Comparison of ENCODE assay signal across 12 cellular contexts in genomic region chr16:58102665-58103427, GRCh38. TPM values are rescaled to one million over a fixed set of nuclear protein-coding genes. Genes with fewer than 3 reads are reported as not detected.
A peak's percentile ranks its signal among the peaks of the same experiment; 100 is the strongest.
DNase-seq lines count a peak whose midpoint lies in the region; ATAC-seq and TF ChIP-seq lines count a peak whose summit lies in the region.
"Had no signal": no experiment of that assay in that cellular context is flagged by ENCODE, and none has a peak within 500 bp of the region (broad histone marks: within the 10 kb centered on the region; RNA-seq: fewer than 3 reads in every experiment).

No MANE protein-coding gene starts in this region.

- ATAC-seq in GM21737 (IDR thresholded peaks at IDR 0.05; ENCODE audit: unreplicated experiment): peak; percentile 85
- peak; percentile 91 for ATAC-seq in HG03460 (IDR thresholded peaks at IDR 0.05; ENCODE audit: unreplicated experiment)
- no peak for ATAC-seq in left lobe of liver

- no peak overlapping the region for H3K4me2 ChIP-seq in mesendoderm (ENCODE audit: low read length)

- H3K9ac ChIP-seq in mesendoderm (ENCODE audit: low read length): no peak overlapping the region

- no peaks in the 10 kb centered on the region for H3K79me2 ChIP-seq in mesendoderm (ENCODE audit: control insufficient read depth, insufficient read depth, low read length)

- no peak overlapping the region for H3K18ac ChIP-seq in mesendoderm (ENCODE audit: low read length)

- no peak overlapping the region for H2BK5ac ChIP-seq in mesendoderm (ENCODE audit: low read length)

- H4K5ac ChIP-seq in mesendoderm (ENCODE audit: low read length): no peak overlapping the region

- in situ Hi-C loops in GM13976 (cut with MboI; ENCODE audit: low sequenced_read_pairs, unreplicated experiment): no loop called here

- peak overlapping the region; percentile 7 for H3K56ac ChIP-seq in mesendoderm (ENCODE audit: low read length)

- no peak overlapping the region for H3K4ac ChIP-seq in mesendoderm (ENCODE audit: low read depth, low read length)

- no peak for TF ChIP-seq CTCF in GM13976 (IDR thresholded peaks at IDR 0.05; ENCODE audit: borderline replicate concordance, control extremely low read depth, extremely low read depth, insufficient read depth, missing control alignments)

- no peaks in the 10 kb centered on the region for H3K4me1 ChIP-seq in mesendoderm (ENCODE audit: control insufficient read depth, low read depth, low read length)
- H3K4me1 ChIP-seq: ascending aorta had no signal

- no peak overlapping the region for H4K8ac ChIP-seq in mesendoderm (ENCODE audit: low read depth, low read length)

- H3K79me1 ChIP-seq in mesendoderm (ENCODE audit: low read length): no peaks in the 10 kb centered on the region

- H2BK120ac ChIP-seq in mesendoderm (ENCODE audit: low read depth, low read length): no peak overlapping the region

- WGBS in mesendoderm (ENCODE audit: extremely low coverage, insufficient coverage, low lambda C conversion rate): no CpG with 5 or more reads among the region's 16 CpGs

- no peak overlapping the region for H2BK15ac ChIP-seq in mesendoderm (replicated peaks; ENCODE audit: low read depth)

- H3K4me3 ChIP-seq in mesendoderm (ENCODE audit: low read length): no peak overlapping the region
- H3K4me3 ChIP-seq: ascending aorta, dorsolateral prefrontal cortex had no signal

- DNase-seq in GM13976 (ENCODE audit: low spot score) (peak; percentile 24), mesendoderm (no peak), left lobe of liver (ENCODE audit: low spot score) (no peak), anterior cingulate cortex (lab: John Stamatoyannopoulos, UW) (no peak)
- no peak for DNase-seq in stimulated activated CD4-positive, alpha-beta T cell treated with anti-CD3 and anti-CD28 coated beads, Interleukin-2, amount 100 ng/mL, for 48 hours
- no peak for DNase-seq in stimulated activated CD4-positive, alpha-beta T cell treated with anti-CD3 and anti-CD28 coated beads, Interleukin-1b, Interleukin-23, amount 100 ng/mL, for 48 hours
- DNase-seq: activated CD4-positive, alpha-beta T cell treated with anti-CD3 and anti-CD28 coated beads, Interleukin-2, amount 50 U/mL, for 4 hours; dorsolateral prefrontal cortex; NCI-H345 had no signal

- H3K23ac ChIP-seq in mesendoderm (ENCODE audit: low read length): no peak overlapping the region

- no peak overlapping the region for H3K27ac ChIP-seq in mesendoderm (ENCODE audit: low read depth, low read length)
- H3K27ac ChIP-seq: ascending aorta, dorsolateral prefrontal cortex had no signal

- H3K36me3 ChIP-seq in mesendoderm (ENCODE audit: control insufficient read depth, insufficient read depth, low read length): no peaks in the 10 kb centered on the region
- H3K36me3 ChIP-seq: ascending aorta had no signal

- no peak overlapping the region for H2AK5ac ChIP-seq in mesendoderm (ENCODE audit: low read length)

- no peaks in the 10 kb centered on the region for H3K27me3 ChIP-seq in mesendoderm (ENCODE audit: insufficient read depth, low read length, poor library complexity)
- H3K27me3 ChIP-seq: ascending aorta, dorsolateral prefrontal cortex had no signal

RNA-seq across cellular contexts. Expression of gene CFAP20, which starts 26.3 kb away (rescaled TPM):
- 78.5 TPM for polyA plus RNA-seq in mesendoderm (2013, experiment 1 of 2)
- 79.8 TPM for polyA plus RNA-seq in mesendoderm (2013, experiment 2 of 2)
- total RNA-seq in left lobe of liver: 19.2 TPM
